Comparison of ENCODE assay signal across 8 cellular contexts in genomic region chr6:148577687-148578488, GRCh38.
DNase-seq lines count a peak whose midpoint lies in the region; ATAC-seq and TF ChIP-seq lines count a peak whose summit lies in the region.

No MANE protein-coding gene starts in this region.

- 7 to 10% methylated on average over 3 of the region's 7 CpGs for WGBS in gastroesophageal sphincter (ENCODE audit: low coverage in 1 of 2), 2 donors

- H3K36me3 Mint-ChIP-seq in activated naive CD4-positive, alpha-beta T cell treated with anti-CD3 and anti-CD28 coated beads for 36 hours (ENCODE audit: low read depth), result no peaks in the 10 kb centered on the region
- H3K36me3 Mint-ChIP-seq in osteocyte (ENCODE audit: unreplicated experiment), result no peaks in the 10 kb centered on the region

- peaks cover 21% of the 10 kb centered on the region for H3K27me3 Mint-ChIP-seq in activated naive CD4-positive, alpha-beta T cell treated with anti-CD3 and anti-CD28 coated beads for 36 hours (ENCODE audit: low read depth)
- peaks cover 7% of the 10 kb centered on the region for H3K27me3 Mint-ChIP-seq in osteocyte (ENCODE audit: unreplicated experiment)

- 0 out of 2 replicates have a peak, but pooled peaks cover 5% of the 10 kb centered on the region for H3K9me3 ChIP-seq in NT2/D1 (ENCODE audit: insufficient read depth, low read length)
- H3K9me3 ChIP-seq in gastroesophageal sphincter, result no peaks in the 10 kb centered on the region

- H3K4me3 Mint-ChIP-seq in activated naive CD4-positive, alpha-beta T cell treated with anti-CD3 and anti-CD28 coated beads for 36 hours, result no peak overlapping the region
- no peak overlapping the region for H3K4me3 Mint-ChIP-seq in osteocyte (ENCODE audit: unreplicated experiment)

- no peaks in the 10 kb centered on the region for H3K4me1 Mint-ChIP-seq in activated naive CD4-positive, alpha-beta T cell treated with anti-CD3 and anti-CD28 coated beads for 36 hours (ENCODE audit: low read depth)
- peaks cover 2% of the 10 kb centered on the region for H3K4me1 Mint-ChIP-seq in osteocyte (ENCODE audit: unreplicated experiment)

- no peak for TF ChIP-seq EP300 in gastroesophageal sphincter (IDR thresholded peaks at IDR 0.05)

- ATAC-seq in GM21381 (IDR thresholded peaks at IDR 0.05; ENCODE audit: unreplicated experiment), result peak; percentile 97
- peak; percentile 96 for ATAC-seq in HG03558 (IDR thresholded peaks at IDR 0.05; ENCODE audit: extremely low read depth, unreplicated experiment)
- ATAC-seq in gastroesophageal sphincter, result peak; percentile 97

- no peak overlapping the region for H3K27ac Mint-ChIP-seq in activated naive CD4-positive, alpha-beta T cell treated with anti-CD3 and anti-CD28 coated beads for 36 hours
- no peak overlapping the region for H3K27ac Mint-ChIP-seq in osteocyte (ENCODE audit: unreplicated experiment)

- no peak overlapping the region for H3K4me3 ChIP-seq in NT2/D1 (ENCODE audit: insufficient read length, low read depth)
- no peak overlapping the region for H3K4me3 ChIP-seq in gastroesophageal sphincter

- H3K27ac ChIP-seq in gastroesophageal sphincter, result peak overlapping the region in 1 of 4 donors; percentile 14

- no peaks in the 10 kb centered on the region for H3K27me3 ChIP-seq in NT2/D1 (ENCODE audit: insufficient read depth, insufficient read length)
- H3K27me3 ChIP-seq in gastroesophageal sphincter, result no peaks in the 10 kb centered on the region

- CTCF ChIA-PET in activated naive CD4-positive, alpha-beta T cell treated with anti-CD3 and anti-CD28 coated beads for 36 hours (lab: Charles Lee), result interaction anchor here (0.8 to 1.9 kb wide), 11 partner anchors 15 to 918 kb away, joined by 3 to 7 read pairs (median 3); no protein-coding TSS in a partner anchor

- intact Hi-C loops in activated naive CD4-positive, alpha-beta T cell treated with anti-CD3 and anti-CD28 coated beads for 36 hours (cut with micrococcal nuclease), result loop anchor here (1.0 to 5.0 kb wide), 3 partner anchors 169 to 854 kb away; partner anchors contain the start of gene UST

- DNase-seq in ELR (ENCODE audit: low read depth) (peak; percentile 83), NT2/D1 (ENCODE audit: low read depth, low spot score) (peak; percentile 81), osteocyte (ENCODE audit: extremely low spot score, unreplicated experiment) (peak; percentile 89)
- peak; percentile 68 for DNase-seq in activated naive CD4-positive, alpha-beta T cell treated with anti-CD3 and anti-CD28 coated beads for 36 hours
- no peak for DNase-seq in effector CD8-positive, alpha-beta T cell (lab: John Stamatoyannopoulos, UW)

- H3K36me3 ChIP-seq in NT2/D1 (ENCODE audit: insufficient read depth, insufficient read length, low read length) (no peaks in the 10 kb centered on the region), gastroesophageal sphincter (no peaks in the 10 kb centered on the region)

- TF ChIP-seq CTCF in gastroesophageal sphincter (IDR thresholded peaks at IDR 0.05) (peak; percentile 61 to 93 (median 78)), osteocyte (IDR thresholded peaks at IDR 0.05) (peak; percentile 97)

- no peaks in the 10 kb centered on the region for H3K9me3 Mint-ChIP-seq in activated naive CD4-positive, alpha-beta T cell treated with anti-CD3 and anti-CD28 coated beads for 36 hours
- H3K9me3 Mint-ChIP-seq in osteocyte (ENCODE audit: unreplicated experiment), result no peaks in the 10 kb centered on the region

- H3K4me1 ChIP-seq in NT2/D1 (ENCODE audit: insufficient read depth, insufficient read length) (no peaks in the 10 kb centered on the region), gastroesophageal sphincter (peaks cover 0 to 10% (median 0%) of the 10 kb centered on the region in 3 donors)

- H3K9ac ChIP-seq in NT2/D1 (ENCODE audit: insufficient read length, low read depth), result no peak overlapping the region

- TF ChIP-seq POLR2A in gastroesophageal sphincter (IDR thresholded peaks at IDR 0.05), result no peak
